ENCODE assay signal across 8 cellular contexts in genomic region chr7:92833766-92834605, GRCh38. TPM values are rescaled to one million over a fixed set of nuclear protein-coding genes. Genes with fewer than 3 reads are reported as not detected.
DNase-seq lines count a peak whose midpoint lies in the region; ATAC-seq and TF ChIP-seq lines count a peak whose summit lies in the region.

No MANE protein-coding gene starts in this region.

- peak overlapping the region; percentile 96 for H3K27ac ChIP-seq in SJSA1
- H3K27ac ChIP-seq in osteoblast (ENCODE audit: low read depth, low read length): peak overlapping the region; percentile 98

- peaks cover 11% of the 10 kb centered on the region for H3K36me3 Mint-ChIP-seq in type B pancreatic cell

- peak overlapping the region; percentile 95 for H3K27ac Mint-ChIP-seq in type B pancreatic cell

- H4K20me1 ChIP-seq in osteoblast (ENCODE audit: insufficient read depth, low read length): no peaks in the 10 kb centered on the region

- H3K9me3 Mint-ChIP-seq in type B pancreatic cell: no peaks in the 10 kb centered on the region

- H3K4me1 Mint-ChIP-seq in type B pancreatic cell (ENCODE audit: unreplicated experiment): peaks cover 37% of the 10 kb centered on the region

- H2AFZ ChIP-seq in osteoblast (ENCODE audit: low read length): peak overlapping the region; percentile 43

- TF ChIP-seq CTCF in osteoblast (IDR thresholded peaks at IDR 0.05; ENCODE audit: extremely low read depth, low read depth, low read length) (no peak), type B pancreatic cell (conservative IDR thresholded peaks at IDR 0.05) (no peak)

- peaks cover 61% of the 10 kb centered on the region for H3K79me2 ChIP-seq in osteoblast (ENCODE audit: insufficient read depth, low read length)

- DNase-seq in DMS 273 treated with DMSO at 0.1 percent for 48 hours (lab: John Stamatoyannopoulos, UW): peak; percentile 82
- peak; percentile 87 to 92 for DNase-seq in SJSA1 (ENCODE audit: low read depth in 1 of 2, low spot score in 2 of 2)
- peak; percentile 85 for DNase-seq in activated naive CD4-positive, alpha-beta T cell treated with anti-CD3 and anti-CD28 coated beads, Interleukin-2, amount 50 U/mL, for 16 hours
- peak; percentile 81 for DNase-seq in glomerular visceral epithelial cell (ENCODE audit: extremely low spot score)
- DNase-seq in osteoblast (ENCODE audit: insufficient read length, low spot score, missing footprints): peak; percentile 94
- DNase-seq in type B pancreatic cell (ENCODE audit: extremely low spot score, unreplicated experiment): peak; percentile 86

- H3K36me3 ChIP-seq in SJSA1 (peaks cover 48% of the 10 kb centered on the region), osteoblast (ENCODE audit: insufficient read depth, low read length) (peaks cover 6% of the 10 kb centered on the region)

- H3K27me3 ChIP-seq in SJSA1 (replicated peaks) (no peaks in the 10 kb centered on the region), osteoblast (ENCODE audit: insufficient read depth, low read length) (no peaks in the 10 kb centered on the region)

- H3K27me3 Mint-ChIP-seq in type B pancreatic cell: peaks cover 13% of the 10 kb centered on the region

- ATAC-seq in GM19438 (IDR thresholded peaks at IDR 0.05; ENCODE audit: low read depth, unreplicated experiment) (peak; percentile 50), HG03565 (IDR thresholded peaks at IDR 0.05; ENCODE audit: unreplicated experiment) (peak; percentile 32)

- H3K4me1 ChIP-seq in SJSA1 (replicated peaks) (peaks cover 23% of the 10 kb centered on the region), osteoblast (ENCODE audit: insufficient read depth, low read length) (peaks cover 28% of the 10 kb centered on the region)

- H3K4me2 ChIP-seq in osteoblast (ENCODE audit: insufficient read depth, low read length): peak overlapping the region; percentile 99

- peak overlapping the region; percentile 99 for H3K4me3 Mint-ChIP-seq in type B pancreatic cell

- H3K9me3 ChIP-seq in SJSA1 (replicated peaks) (no peaks in the 10 kb centered on the region), osteoblast (ENCODE audit: low read depth, low read length) (no peaks in the 10 kb centered on the region)

- H3K4me3 ChIP-seq in SJSA1: peak overlapping the region; percentile 69
- H3K4me3 ChIP-seq in osteoblast (ENCODE audit: insufficient read depth, low read length): peak overlapping the region; percentile 95

RNA-seq across cellular contexts. Expression of gene CDK6, which starts 2.4 kb away (rescaled TPM):
- 126 and 136 TPM in 2 replicates for total RNA-seq in SJSA1 (2014; rRNA removed; shearing (Covaris generic))
- 40.4 and 45.6 TPM in 2 replicates for total RNA-seq in osteoblast
- 51.9 and 68.5 TPM in 2 replicates for total RNA-seq in type B pancreatic cell (ENCODE audit: low replicate concordance)

Comparison
In these comparisons a context has a peak if more than half of its experiments do, and no peak if none do; other contexts are left out.
1. Peak in every context shown above with its lines: DNase-seq, ATAC-seq, H3K4me3 ChIP-seq and H3K27ac ChIP-seq.